3 cellular contexts compared by ENCODE assay signal in genomic region chr2:198424112-198424511, GRCh38.
"Had no signal": no experiment of that assay in that cellular context is flagged by ENCODE, and none has a peak within 500 bp of the region (broad histone marks: within the 10 kb centered on the region; RNA-seq: fewer than 3 reads in every experiment).

No MANE protein-coding gene starts in this region.

- ATAC-seq: GM12878 had no signal

- DNase-seq: GDM1, GF-D8 had no signal
